Comparison of ENCODE assay signal across 1 cellular context in genomic region chr2:121596221-121597080, GRCh38.
A peak's percentile ranks its signal among the peaks of the same experiment; 100 is the strongest.
TF ChIP-seq lines count a peak whose summit lies in the region.

No MANE protein-coding gene starts in this region.

TF ChIP-seq in K562, 482 proteins besides CTCF, POLR2A, EP300 and RAD21 (continued from another document and continues in another):
- TF ChIP-seq STAT6 (CRISPR knock-in tag; IDR thresholded peaks at IDR 0.05) = no peak
- peak; percentile 54; the same call in 1 of the 2 replicates for TF ChIP-seq DEAF1 (CRISPR knock-in tag; IDR thresholded peaks at IDR 0.05)
- peak; percentile 98 for TF ChIP-seq CBFA2T3 (IDR thresholded peaks at IDR 0.05)
- no peak for TF ChIP-seq SAFB2 (IDR thresholded peaks at IDR 0.05; ENCODE audit: borderline replicate concordance, low read depth, low read length, severe bottlenecking)
- no peak for TF ChIP-seq ZBTB8A (IDR thresholded peaks at IDR 0.05; ENCODE audit: partially characterized antibody)
- TF ChIP-seq NELFE (IDR thresholded peaks at IDR 0.05; ENCODE audit: insufficient read depth, insufficient read length) = no peak
- peak; percentile 84 for TF ChIP-seq ETV1 (tag; conservative IDR thresholded peaks at IDR 0.05; ENCODE audit: low read depth)
- peak; percentile 91 for TF ChIP-seq ESRRA (IDR thresholded peaks at IDR 0.05; ENCODE audit: borderline replicate concordance, low read depth)
- TF ChIP-seq ZNF121 (CRISPR knock-in tag; conservative IDR thresholded peaks at IDR 0.05) = no peak
- TF ChIP-seq ZNF436 (CRISPR knock-in tag; IDR thresholded peaks at IDR 0.05) = no peak
- peak; percentile 92 to 95 for TF ChIP-seq TRIM24 (IDR thresholded peaks at IDR 0.05)
- TF ChIP-seq ZNF79 (CRISPR knock-in tag; IDR thresholded peaks at IDR 0.05; ENCODE audit: low read depth) = no peak
- peak; percentile 79; the same call in 1 of the 2 replicates for TF ChIP-seq TOE1 (IDR thresholded peaks at IDR 0.05; ENCODE audit: borderline replicate concordance)
- no peak for TF ChIP-seq TOE1 (CRISPR knock-in tag; IDR thresholded peaks at IDR 0.05; ENCODE audit: borderline replicate concordance, low read depth)
- peak; percentile 22; the same call in 1 of the 2 replicates for TF ChIP-seq BHLHE40 (IDR thresholded peaks at IDR 0.05; ENCODE audit: low read length)
- TF ChIP-seq THRAP3 (IDR thresholded peaks at IDR 0.05; ENCODE audit: borderline replicate concordance) = no peak
- TF ChIP-seq ZNF146 (CRISPR knock-in tag; IDR thresholded peaks at IDR 0.05; ENCODE audit: unreplicated experiment) = no peak
- TF ChIP-seq E4F1 (CRISPR knock-in tag; IDR thresholded peaks at IDR 0.05; ENCODE audit: borderline replicate concordance) = no peak
- no peak for TF ChIP-seq IRF9 (tag; IDR thresholded peaks at IDR 0.05)
- TF ChIP-seq KLF13 (tag; IDR thresholded peaks at IDR 0.05; ENCODE audit: borderline replicate concordance, low read depth) = no peak
- peak; percentile 83 for TF ChIP-seq NFATC3 (IDR thresholded peaks at IDR 0.05)
- TF ChIP-seq STAT5A (IDR thresholded peaks at IDR 0.05; ENCODE audit: borderline replicate concordance, low read length) = peak; percentile 92
- no peak; the same call in 1 of the 2 replicates for TF ChIP-seq SMC3 (conservative IDR thresholded peaks at IDR 0.05; ENCODE audit: insufficient read depth, low read depth, low read length)
- TF ChIP-seq HMG20B (CRISPR knock-in tag; IDR thresholded peaks at IDR 0.05) = no peak
- no peak for TF ChIP-seq ZNF124 (CRISPR knock-in tag; IDR thresholded peaks at IDR 0.05)
- TF ChIP-seq PRMT5 (CRISPR knock-in tag; IDR thresholded peaks at IDR 0.05) = no peak
- peak in 1 of 3 experiments; percentile 65; a peak in 1 of 6 replicates for TF ChIP-seq ZBTB11 (CRISPR knock-in tag; IDR thresholded peaks at IDR 0.05)
- TF ChIP-seq UBTF (IDR thresholded peaks at IDR 0.05; ENCODE audit: borderline replicate concordance in 1 of 2, low read depth in 2 of 2, low read length in 2 of 2) = no peak
- no peak for TF ChIP-seq KDM2B (CRISPR knock-in tag; IDR thresholded peaks at IDR 0.05)
- peak; percentile 42 to 63; a peak in 1 of 4 replicates for TF ChIP-seq SIN3A (IDR thresholded peaks at IDR 0.05; ENCODE audit: borderline replicate concordance in 2 of 2, control insufficient read depth in 1 of 2, low read depth in 2 of 2, low read length in 2 of 2)
- peak; percentile 73 for TF ChIP-seq FOXJ2 (tag; IDR thresholded peaks at IDR 0.05)
- no peak for TF ChIP-seq U2AF1 (optimal IDR thresholded peaks at IDR 0.05; ENCODE audit: low read depth, low read length)
- no peak; the same call in 1 of the 2 replicates for TF ChIP-seq RFX1 (IDR thresholded peaks at IDR 0.05)
- peak; percentile 83 for TF ChIP-seq BRD9 (IDR thresholded peaks at IDR 0.05; ENCODE audit: low read depth, partially characterized antibody)
- TF ChIP-seq CCNT2 (IDR thresholded peaks at IDR 0.05; ENCODE audit: borderline replicate concordance, extremely low read depth, insufficient read length, low read depth, low read length) = peak; percentile 88
- peak; percentile 70; the same call in 1 of the 2 replicates for TF ChIP-seq POLR2H (tag; IDR thresholded peaks at IDR 0.05; ENCODE audit: low read depth)
- no peak for TF ChIP-seq GTF2F1 (IDR thresholded peaks at IDR 0.05; ENCODE audit: low read depth, low read length)
- peak; percentile 97 for TF ChIP-seq MEIS2 (IDR thresholded peaks at IDR 0.05; ENCODE audit: partially characterized antibody)
- TF ChIP-seq ZNF551 (CRISPR knock-in tag; IDR thresholded peaks at IDR 0.05) = no peak
- no peak for TF ChIP-seq GATAD2A (IDR thresholded peaks at IDR 0.05)
- TF ChIP-seq ZNF77 (CRISPR knock-in tag; IDR thresholded peaks at IDR 0.05) = no peak
- no peak for TF ChIP-seq NR4A1 (CRISPR knock-in tag; IDR thresholded peaks at IDR 0.05)
- TF ChIP-seq NR4A1 (tag; IDR thresholded peaks at IDR 0.05) = no peak
- no peak for TF ChIP-seq E2F4 (CRISPR knock-in tag; IDR thresholded peaks at IDR 0.05; ENCODE audit: low read depth)
- TF ChIP-seq IFI16 (CRISPR knock-in tag; IDR thresholded peaks at IDR 0.05) = no peak
- no peak for TF ChIP-seq ZNF143 (CRISPR knock-in tag; IDR thresholded peaks at IDR 0.05)
- TF ChIP-seq ZNF511 (CRISPR knock-in tag; IDR thresholded peaks at IDR 0.05) = no peak
- peak; percentile 92 for TF ChIP-seq SOX6 (IDR thresholded peaks at IDR 0.05)
- TF ChIP-seq TAF1 (IDR thresholded peaks at IDR 0.05; ENCODE audit: control insufficient read depth, extremely low read depth, insufficient read depth, low read length, severe bottlenecking) = no peak
- no peak for TF ChIP-seq ZC3H4 (CRISPR knock-in tag; IDR thresholded peaks at IDR 0.05; ENCODE audit: borderline replicate concordance)
- TF ChIP-seq MTA1 (IDR thresholded peaks at IDR 0.05; ENCODE audit: borderline replicate concordance) = peak; percentile 81; the same call in 1 of the 2 replicates
- no peak for TF ChIP-seq DLX4 (CRISPR knock-in tag; IDR thresholded peaks at IDR 0.05)
- TF ChIP-seq CBX3 (IDR thresholded peaks at IDR 0.05; ENCODE audit: borderline replicate concordance in 1 of 2, low read length in 2 of 2) = peak in 1 of 2 experiments; percentile 91; a peak in 2 of 3 replicates
- TF ChIP-seq U2AF2 (optimal IDR thresholded peaks at IDR 0.05; ENCODE audit: low read depth, low read length) = no peak
- TF ChIP-seq PCBP1 (IDR thresholded peaks at IDR 0.05; ENCODE audit: low read depth, low read length, poor library complexity, severe bottlenecking) = no peak
- peak; percentile 94 for TF ChIP-seq NBN (IDR thresholded peaks at IDR 0.05; ENCODE audit: low read depth)
- TF ChIP-seq FIP1L1 (IDR thresholded peaks at IDR 0.05; ENCODE audit: low read depth, low read length, poor library complexity, severe bottlenecking) = no peak
- TF ChIP-seq ZNF253 (CRISPR knock-in tag; conservative IDR thresholded peaks at IDR 0.05) = no peak
- no peak for TF ChIP-seq CBX1 (IDR thresholded peaks at IDR 0.05; ENCODE audit: low read depth)
- TF ChIP-seq HDAC6 (IDR thresholded peaks at IDR 0.05; ENCODE audit: low read depth, low read length) = no peak
